1 cellular context compared by ENCODE assay signal in genomic region chr20:36128463-36129176, GRCh38.
TF ChIP-seq lines count a peak whose summit lies in the region.

No MANE protein-coding gene starts in this region.

TF ChIP-seq in IMR-90, 13 proteins besides CTCF, POLR2A, EP300 and RAD21:
- TF ChIP-seq, protein P1, sequence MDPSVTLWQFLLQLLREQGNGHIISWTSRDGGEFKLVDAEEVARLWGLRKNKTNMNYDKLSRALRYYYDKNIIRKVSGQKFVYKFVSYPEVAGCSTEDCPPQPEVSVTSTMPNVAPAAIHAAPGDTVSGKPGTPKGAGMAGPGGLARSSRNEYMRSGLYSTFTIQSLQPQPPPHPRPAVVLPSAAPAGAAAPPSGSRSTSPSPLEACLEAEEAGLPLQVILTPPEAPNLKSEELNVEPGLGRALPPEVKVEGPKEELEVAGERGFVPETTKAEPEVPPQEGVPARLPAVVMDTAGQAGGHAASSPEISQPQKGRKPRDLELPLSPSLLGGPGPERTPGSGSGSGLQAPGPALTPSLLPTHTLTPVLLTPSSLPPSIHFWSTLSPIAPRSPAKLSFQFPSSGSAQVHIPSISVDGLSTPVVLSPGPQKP (IDR thresholded peaks at IDR 0.05; ENCODE audit: borderline replicate concordance, low read depth, low read length), result no peak
- TF ChIP-seq FOS (IDR thresholded peaks at IDR 0.05; ENCODE audit: low read depth, low read length) (peak; percentile 77), BHLHE40 (IDR thresholded peaks at IDR 0.05; ENCODE audit: low read depth, low read length) (peak; percentile 70), NFE2L2 (IDR thresholded peaks at IDR 0.05; ENCODE audit: low read depth, low read length) (peak; percentile 41; the same call in 1 of the 2 replicates), CEBPB (IDR thresholded peaks at IDR 0.05; ENCODE audit: low read depth, low read length) (peak; percentile 30; the same call in 1 of the 2 replicates), MAZ (IDR thresholded peaks at IDR 0.05; ENCODE audit: borderline replicate concordance, low read depth, low read length) (no peak), RFX5 (IDR thresholded peaks at IDR 0.05; ENCODE audit: low read depth, low read length) (no peak)
- TF ChIP-seq, protein P2, sequence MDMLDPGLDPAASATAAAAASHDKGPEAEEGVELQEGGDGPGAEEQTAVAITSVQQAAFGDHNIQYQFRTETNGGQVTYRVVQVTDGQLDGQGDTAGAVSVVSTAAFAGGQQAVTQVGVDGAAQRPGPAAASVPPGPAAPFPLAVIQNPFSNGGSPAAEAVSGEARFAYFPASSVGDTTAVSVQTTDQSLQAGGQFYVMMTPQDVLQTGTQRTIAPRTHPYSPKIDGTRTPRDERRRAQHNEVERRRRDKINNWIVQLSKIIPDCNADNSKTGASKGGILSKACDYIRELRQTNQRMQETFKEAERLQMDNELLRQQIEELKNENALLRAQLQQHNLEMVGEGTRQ (IDR thresholded peaks at IDR 0.05; ENCODE audit: low read depth, low read length), result peak; percentile 55; the same call in 1 of the 2 replicates
